ENCODE assay signal across 8 cellular contexts in genomic region chr10:89466599-89467035, GRCh38. TPM values are rescaled to one million over a fixed set of nuclear protein-coding genes. Genes with fewer than 3 reads are reported as not detected.
DNase-seq lines count a peak whose midpoint lies in the region; ATAC-seq, FAIRE-seq and TF ChIP-seq lines count a peak whose summit lies in the region.

No MANE protein-coding gene starts in this region.

- H3K4me1 Mint-ChIP-seq in endodermal cell: peaks cover 11% of the 10 kb centered on the region

- H3K36me3 ChIP-seq in endodermal cell (ENCODE audit: control insufficient read depth, insufficient read depth, low read length): no peaks in the 10 kb centered on the region
- no peaks in the 10 kb centered on the region for H3K36me3 ChIP-seq in pancreas

- H3K9ac ChIP-seq in endodermal cell (ENCODE audit: extremely low read depth, low read length, poor library complexity, severe bottlenecking): no peak overlapping the region

- peak; percentile 46; the same call in 2 of the 3 replicates for TF ChIP-seq CTCF in GM12872 (IDR thresholded peaks at IDR 0.05; ENCODE audit: insufficient read depth, low read depth, low read length)
- TF ChIP-seq CTCF in endodermal cell (conservative IDR thresholded peaks at IDR 0.05): peak; percentile 76
- TF ChIP-seq CTCF in pancreas (IDR thresholded peaks at IDR 0.05): peak in 1 of 4 donors; percentile 12

- H3K4me3 ChIP-seq in endodermal cell (ENCODE audit: low read length): no peak overlapping the region
- H3K4me3 ChIP-seq in pancreas: no peak overlapping the region

- H3K36me3 Mint-ChIP-seq in endodermal cell (ENCODE audit: low read depth): no peaks in the 10 kb centered on the region

- H3K27ac Mint-ChIP-seq in endodermal cell: no peak overlapping the region

- H3K27me3 ChIP-seq in endodermal cell (ENCODE audit: control insufficient read depth, insufficient read depth, low read length, poor library complexity, severe bottlenecking): no peaks in the 10 kb centered on the region
- no peaks in the 10 kb centered on the region for H3K27me3 ChIP-seq in pancreas

- ATAC-seq in pancreas: peak; percentile 29 to 59 (median 58)
- no peak for ATAC-seq in GM21737 (IDR thresholded peaks at IDR 0.05; ENCODE audit: unreplicated experiment)
- no peak for ATAC-seq in GM18907 (IDR thresholded peaks at IDR 0.05; ENCODE audit: unreplicated experiment)
- ATAC-seq in GM18505 (IDR thresholded peaks at IDR 0.05; ENCODE audit: unreplicated experiment): no peak

- TF ChIP-seq POLR2A in GM18505 (IDR thresholded peaks at IDR 0.05; ENCODE audit: borderline replicate concordance, extremely low read depth, insufficient read depth, insufficient read length): no peak

- intact Hi-C loops in pancreas (cut with DNase I): no loop called here

- 67 to 84% methylated on average over 1 to 3 of the region's 3 CpGs for WGBS in endodermal cell (ENCODE audit: insufficient coverage in 1 of 2, insufficient read length in 1 of 2), 2 experiments
- 25 to 26% methylated on average over 3 of the region's 3 CpGs for WGBS in pancreas, 2 donors

- H3K9me3 Mint-ChIP-seq in endodermal cell: no peaks in the 10 kb centered on the region

- no peaks in the 10 kb centered on the region for H3K27me3 Mint-ChIP-seq in endodermal cell (ENCODE audit: insufficient read depth)

- no peak overlapping the region for H3K27ac ChIP-seq in endodermal cell (ENCODE audit: low read depth, low read length)
- peak overlapping the region in 2 of 4 donors; percentile 25 to 55 for H3K27ac ChIP-seq in pancreas

- H3K9me3 ChIP-seq in endodermal cell (ENCODE audit: control insufficient read depth, low read length): no peaks in the 10 kb centered on the region
- H3K9me3 ChIP-seq in pancreas: no peaks in the 10 kb centered on the region

- peaks cover 3% of the 10 kb centered on the region for H3K4me1 ChIP-seq in endodermal cell (ENCODE audit: control insufficient read depth, insufficient read depth, low read length)
- H3K4me1 ChIP-seq in pancreas: peaks cover 22 to 58% (median 47%) of the 10 kb centered on the region in 3 donors

- FAIRE-seq in pancreas (lab: Jason Lieb, UNC): no peak

- H3K4me3 Mint-ChIP-seq in endodermal cell: no peak overlapping the region

- DNase-seq in NCI-H69 (lab: John Stamatoyannopoulos, UW) (peak; percentile 74), endodermal cell (peak; percentile 50), pancreas (no peak), NCI-H2081 treated with DMSO at 0.1 percent for 48 hours (lab: John Stamatoyannopoulos, UW) (no peak)

RNA-seq across cellular contexts. Expression of gene IFIT5, which starts 52.2 kb away (rescaled TPM):
- total RNA-seq in endodermal cell (1 to 10 TPM; 1.5 to 2.5 TPM), pancreas (1 to 10 TPM; 3.7 to 8.1 (median 4.2) TPM)
- 9.4 TPM for polyA plus RNA-seq in endodermal cell (2013, experiment 1 of 2)
- 8.8 TPM for polyA plus RNA-seq in endodermal cell (2013, experiment 2 of 2)
- 1 to 10 TPM; 2.9 to 6.1 TPM for polyA plus RNA-seq in pancreas

Comparison
In these comparisons a context has a peak if more than half of its experiments do, and no peak if none do; other contexts are left out.
1. DNase-seq: peak in NCI-H69 (single experiment) and endodermal cell (single experiment); none in pancreas (0 of 6) and NCI-H2081 treated with DMSO at 0.1 percent for 48 hours (single experiment).
2. ATAC-seq: peak in pancreas (4 of 4); none in GM21737 (single experiment), GM18907 (single experiment) and GM18505 (single experiment).